Comparison of ENCODE assay signal across 10 cellular contexts in the genomic region with DNA sequence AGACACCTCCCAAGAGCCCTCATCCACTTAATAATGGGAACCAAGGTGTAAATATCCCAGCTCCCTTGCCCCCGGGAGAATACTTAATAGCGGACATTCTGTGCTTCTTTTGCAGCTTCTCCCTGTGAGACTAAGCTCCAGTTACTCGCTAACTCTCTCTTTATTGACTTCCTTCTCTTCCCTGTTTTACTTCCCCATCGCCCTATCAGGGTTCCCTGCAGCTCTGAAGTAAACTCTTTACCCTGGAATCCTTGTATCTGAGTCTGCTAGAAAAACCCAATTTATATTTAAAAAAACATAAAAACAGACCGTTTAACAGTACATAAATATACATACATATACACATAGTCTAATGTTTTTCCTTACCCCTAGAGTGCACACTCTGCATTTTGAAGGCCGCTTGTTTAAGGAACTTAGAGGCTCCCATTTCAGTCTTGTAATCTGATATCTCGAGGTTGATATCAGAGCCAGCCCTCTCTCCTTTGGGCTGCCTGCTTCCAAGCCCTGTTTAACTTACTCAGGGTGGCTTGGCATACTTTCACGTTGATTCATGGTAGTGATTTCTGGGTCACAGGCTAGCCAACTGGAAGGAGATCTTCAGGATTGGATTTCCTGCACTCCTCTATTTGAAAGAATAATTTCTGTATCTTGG.
DNase-seq lines count a peak whose midpoint lies in the region; ATAC-seq, FAIRE-seq and TF ChIP-seq lines count a peak whose summit lies in the region.
"Had no signal": no experiment of that assay in that cellular context is flagged by ENCODE, and none has a peak within 500 bp of the region (broad histone marks: within the 10 kb centered on the region; RNA-seq: fewer than 3 reads in every experiment).

No MANE protein-coding gene starts in this region.

- no peaks in the 10 kb centered on the region for H3K79me2 ChIP-seq in H9 (ENCODE audit: insufficient read depth, low read length)

- peaks cover 2% of the 10 kb centered on the region; the same call in 1 of the 2 replicates for H3K27me3 Mint-ChIP-seq in H9 (ENCODE audit: low read depth)

- no peak overlapping the region for H3K4me3 ChIP-seq in gastrocnemius medialis
- no peak overlapping the region for H3K4me3 ChIP-seq in BE2C (ENCODE audit: low read depth, low read length)

- H3T11ph ChIP-seq in H9 (ENCODE audit: low read length), result no peak overlapping the region

- H3K9me3 Mint-ChIP-seq in H9, result no peaks in the 10 kb centered on the region

- no peak for TF ChIP-seq POLR2A in gastrocnemius medialis (IDR thresholded peaks at IDR 0.05)

- no peak overlapping the region for H4K8ac ChIP-seq in H9 (replicated peaks; ENCODE audit: insufficient read length, low read depth, low read length)

- peak overlapping the region; percentile 19 for H3K4me2 ChIP-seq in H9 (ENCODE audit: insufficient read depth, insufficient read length, low read length)

- H3K4me1 ChIP-seq in H9 (ENCODE audit: insufficient read depth, low read length), result 0 out of 2 replicates have a peak, but pooled peaks cover 3% of the 10 kb centered on the region
- H3K4me1 ChIP-seq in gastrocnemius medialis, result peaks cover 10 to 12% of the 10 kb centered on the region in 2 donors
- H3K4me1 ChIP-seq in BE2C, result no peaks in the 10 kb centered on the region

- H3K4me1 Mint-ChIP-seq in H9, result peaks cover 40 to 46% of the 10 kb centered on the region in 2 experiments

- intact Hi-C loops in gastrocnemius medialis (cut with DNase I; ENCODE audit: low total_unique reads), result no loop called here

- H2BK12ac ChIP-seq in H9 (ENCODE audit: insufficient read length, low read depth, low read length), result no peak overlapping the region

- no peaks in the 10 kb centered on the region for H4K20me1 ChIP-seq in H9 (ENCODE audit: control insufficient read depth, insufficient read depth, insufficient read length)

- H3K27ac ChIP-seq in H9 (ENCODE audit: insufficient read length, low read depth, low read length) (no peak overlapping the region), gastrocnemius medialis (peak overlapping the region in 3 of 4 donors; percentile 22 to 59 (median 34))
- H3K27ac ChIP-seq: HL-60 had no signal

- H3K4ac ChIP-seq in H9 (ENCODE audit: low read depth, low read length), result no peak overlapping the region

- no peak overlapping the region for H4K91ac ChIP-seq in H9 (ENCODE audit: insufficient read length, low read depth, low read length)

- H3K36me3 ChIP-seq in gastrocnemius medialis (no peaks in the 10 kb centered on the region), BE2C (no peaks in the 10 kb centered on the region)

- H3K23ac ChIP-seq in H9 (ENCODE audit: insufficient read length, low read depth, low read length), result no peak overlapping the region

- no peak overlapping the region for H3K9ac ChIP-seq in H9 (ENCODE audit: extremely low read depth, insufficient read length, low read length)

- no CpG with 5 or more reads among the region's 8 CpGs for WGBS in H9 (ENCODE audit: extremely low coverage, insufficient read length, low lambda C conversion rate)

- peak overlapping the region; percentile 29 to 65 (median 40); a peak in 3 of 7 replicates for H3K27ac Mint-ChIP-seq in H9

- H3K18ac ChIP-seq in H9 (ENCODE audit: insufficient read length, low read depth, low read length), result no peak overlapping the region

- in situ Hi-C loops in gastrocnemius medialis (cut with MboI; ENCODE audit: low sequenced_read_pairs in 4 of 4), result loop anchor here in 1 of 4 donors (5.0 kb wide), 1 partner anchor 37 kb away; no protein-coding TSS in a partner anchor

- peak; percentile 91 to 99 for ATAC-seq in gastrocnemius medialis
- ATAC-seq in HG02970 (IDR thresholded peaks at IDR 0.05; ENCODE audit: low FRiP score, unreplicated experiment), result no peak
- ATAC-seq in HG02885 (IDR thresholded peaks at IDR 0.05; ENCODE audit: poor library complexity, unreplicated experiment), result no peak
- ATAC-seq in GM18498 (IDR thresholded peaks at IDR 0.05; ENCODE audit: unreplicated experiment), result no peak

- H3K27me3 ChIP-seq in H9 (ENCODE audit: insufficient read depth, low read length) (no peaks in the 10 kb centered on the region), gastrocnemius medialis (no peaks in the 10 kb centered on the region), BE2C (no peaks in the 10 kb centered on the region)

- no peaks in the 10 kb centered on the region for H3K36me3 Mint-ChIP-seq in H9 (ENCODE audit: insufficient read depth in 1 of 3, low read depth in 3 of 3)

- no peak overlapping the region for H2AFZ ChIP-seq in H9 (ENCODE audit: low read length)

- no peak overlapping the region for H2BK120ac ChIP-seq in H9 (ENCODE audit: low read depth, low read length, poor library complexity, severe bottlenecking)

- no peak overlapping the region for H2BK15ac ChIP-seq in H9 (ENCODE audit: low read depth, low read length)

- H3K14ac ChIP-seq in H9 (ENCODE audit: insufficient read depth, low read length), result no peak overlapping the region

- H2BK20ac ChIP-seq in H9 (ENCODE audit: low read depth, low read length, poor library complexity, severe bottlenecking), result no peak overlapping the region

- TF ChIP-seq CTCF in H9 (conservative IDR thresholded peaks at IDR 0.05), result no peak
- TF ChIP-seq CTCF in gastrocnemius medialis (IDR thresholded peaks at IDR 0.05 in 4 of 5, conservative IDR thresholded peaks at IDR 0.05 in 1 of 5), result no peak
- TF ChIP-seq CTCF in BE2C (IDR thresholded peaks at IDR 0.05; ENCODE audit: low read depth, low read length), result no peak

- DNase-seq in H9 (no peak), RCC 7860 (ENCODE audit: low spot score) (peak; percentile 69), fibroblast of the conjunctiva (ENCODE audit: low read depth) (peak; percentile 77), gastrocnemius medialis (peak; percentile 42 to 55), BE2C (no peak)
- DNase-seq: amygdala had no signal

- H2BK5ac ChIP-seq in H9 (ENCODE audit: insufficient read length, low read length), result no peak overlapping the region

- no peaks in the 10 kb centered on the region for H3K23me2 ChIP-seq in H9 (ENCODE audit: insufficient read length, low read depth, low read length, poor library complexity, severe bottlenecking)

- H4K5ac ChIP-seq in H9 (ENCODE audit: insufficient read length, low read depth, low read length), result no peak overlapping the region

- FAIRE-seq in RCC 7860 (lab: Jason Lieb, UNC), result peak; percentile 97

- H3K9me3 ChIP-seq in H9 (ENCODE audit: control insufficient read depth, low read depth, low read length) (peaks cover 5% of the 10 kb centered on the region), gastrocnemius medialis (no peaks in the 10 kb centered on the region), BE2C (no peaks in the 10 kb centered on the region)

- H3K79me1 ChIP-seq in H9 (ENCODE audit: insufficient read depth, low read depth, low read length, poor library complexity, severe bottlenecking), result no peaks in the 10 kb centered on the region

- peak overlapping the region in 1 of 2 experiments; percentile 43; a peak in 3 of 5 replicates for H3K4me3 Mint-ChIP-seq in H9

- H3K56ac ChIP-seq in H9 (ENCODE audit: insufficient read length, low read depth, low read length), result no peak overlapping the region

- no peak overlapping the region for H2AK5ac ChIP-seq in H9 (ENCODE audit: insufficient read length, low read length)

Comparison
In these comparisons a context has a peak if more than half of its experiments do, and no peak if none do; other contexts are left out.
1. DNase-seq: peak in RCC 7860 (single experiment), fibroblast of the conjunctiva (single experiment) and gastrocnemius medialis (2 of 2); none in H9 (single experiment) and BE2C (single experiment).
2. ATAC-seq: peak in gastrocnemius medialis (2 of 2); none in HG02970 (single experiment), HG02885 (single experiment) and GM18498 (single experiment).